8 cellular contexts compared by ENCODE assay signal in genomic region chr1:93081716-93082115, GRCh38. TPM values are rescaled to one million over a fixed set of nuclear protein-coding genes. Genes with fewer than 3 reads are reported as not detected.
DNase-seq lines count a peak whose midpoint lies in the region; ATAC-seq, FAIRE-seq and TF ChIP-seq lines count a peak whose summit lies in the region.

No MANE protein-coding gene starts in this region.

- no peak for ATAC-seq in HG02571 (IDR thresholded peaks at IDR 0.05; ENCODE audit: unreplicated experiment)

- H3K27ac Mint-ChIP-seq in T-helper 1 cell treated with Interleukin-12 subunit alpha and Interleukin-12 subunit beta and Interleukin-4 antibody, amounts not matched to agents 30 μg/mL and 1 μg/mL, for 36 hours, result peak overlapping the region; percentile 68

- DNase-seq in T-helper 1 cell (no peak), RWPE1 (ENCODE audit: low spot score) (peak; percentile 19), epithelial cell of prostate (ENCODE audit: low read depth, low spot score) (no peak), skeletal muscle cell (ENCODE audit: low read depth) (peak; percentile 44), GM12891 (ENCODE audit: insufficient read length, low spot score) (no peak)
- DNase-seq in effector CD8-positive, alpha-beta T cell (lab: John Stamatoyannopoulos, UW), result no peak

- peak overlapping the region; percentile 98 for H3K4me3 Mint-ChIP-seq in T-helper 1 cell treated with Interleukin-12 subunit alpha and Interleukin-12 subunit beta and Interleukin-4 antibody, amounts not matched to agents 30 μg/mL and 1 μg/mL, for 36 hours

- FAIRE-seq in GM12891 (lab: Jason Lieb, UNC), result no peak

- no peaks in the 10 kb centered on the region for H3K27me3 Mint-ChIP-seq in T-helper 1 cell treated with Interleukin-12 subunit alpha and Interleukin-12 subunit beta and Interleukin-4 antibody, amounts not matched to agents 30 μg/mL and 1 μg/mL, for 36 hours (ENCODE audit: low read depth)

- CTCF ChIA-PET in RWPE1 (lab: Yijun Ruan, JAX), result interaction anchor here (1.1 kb wide), 1 partner anchor 63 kb away, joined by 3 read pairs; no protein-coding TSS in a partner anchor

- POLR2A ChIA-PET in RWPE1 (lab: Yijun Ruan, JAX; ENCODE audit: low non-redundant PET), result no interaction called here

- H3K36me3 Mint-ChIP-seq in T-helper 1 cell treated with Interleukin-12 subunit alpha and Interleukin-12 subunit beta and Interleukin-4 antibody, amounts not matched to agents 30 μg/mL and 1 μg/mL, for 36 hours (ENCODE audit: low read depth), result peaks cover 35% of the 10 kb centered on the region

- H3K27ac ChIP-seq in RWPE1 (no peak overlapping the region), epithelial cell of prostate (peak overlapping the region; percentile 70)

- peaks cover 47% of the 10 kb centered on the region for H3K4me1 Mint-ChIP-seq in T-helper 1 cell treated with Interleukin-12 subunit alpha and Interleukin-12 subunit beta and Interleukin-4 antibody, amounts not matched to agents 30 μg/mL and 1 μg/mL, for 36 hours (ENCODE audit: low read depth)

- H3K4me3 ChIP-seq in skeletal muscle cell (ENCODE audit: low read depth, low read length), result no peak overlapping the region

- no peak for TF ChIP-seq CTCF in RWPE1 (conservative IDR thresholded peaks at IDR 0.05; ENCODE audit: low read depth)

- no peak for TF ChIP-seq POLR2A in GM12891 (IDR thresholded peaks at IDR 0.05; ENCODE audit: low read depth, low read length)

- H3K9me3 Mint-ChIP-seq in T-helper 1 cell treated with Interleukin-12 subunit alpha and Interleukin-12 subunit beta and Interleukin-4 antibody, amounts not matched to agents 30 μg/mL and 1 μg/mL, for 36 hours, result peaks cover 3% of the 10 kb centered on the region

TF ChIP-seq in GM12891, 5 proteins besides CTCF, POLR2A, EP300 and RAD21:
- TF ChIP-seq POLR2AphosphoS5 (IDR thresholded peaks at IDR 0.05; ENCODE audit: low read depth, low read length), result no peak
- TF ChIP-seq TAF1 (IDR thresholded peaks at IDR 0.05; ENCODE audit: low read depth, low read length), result no peak
- no peak for TF ChIP-seq PAX5 (IDR thresholded peaks at IDR 0.05; ENCODE audit: insufficient read depth, low read length, severe bottlenecking)
- no peak for TF ChIP-seq SPI1 (IDR thresholded peaks at IDR 0.05; ENCODE audit: low read depth, low read length)
- TF ChIP-seq POU2F2 (IDR thresholded peaks at IDR 0.05; ENCODE audit: low read depth, low read length), result no peak

RNA-seq across cellular contexts. Expression of gene MTF2, which starts 2.6 kb away (rescaled TPM):
- 26.1 TPM for polyA plus RNA-seq in GM12891 (2012; ENCODE audit: low read depth, missing spikeins)

Comparison
In these comparisons a context has a peak if more than half of its experiments do, and no peak if none do; other contexts are left out.
1. DNase-seq: peak in RWPE1 (single experiment) and skeletal muscle cell (single experiment); none in T-helper 1 cell (0 of 5), epithelial cell of prostate (single experiment), effector CD8-positive, alpha-beta T cell (single experiment) and GM12891 (single experiment).